ENCODE assay signal across 9 cellular contexts in the genomic region with DNA sequence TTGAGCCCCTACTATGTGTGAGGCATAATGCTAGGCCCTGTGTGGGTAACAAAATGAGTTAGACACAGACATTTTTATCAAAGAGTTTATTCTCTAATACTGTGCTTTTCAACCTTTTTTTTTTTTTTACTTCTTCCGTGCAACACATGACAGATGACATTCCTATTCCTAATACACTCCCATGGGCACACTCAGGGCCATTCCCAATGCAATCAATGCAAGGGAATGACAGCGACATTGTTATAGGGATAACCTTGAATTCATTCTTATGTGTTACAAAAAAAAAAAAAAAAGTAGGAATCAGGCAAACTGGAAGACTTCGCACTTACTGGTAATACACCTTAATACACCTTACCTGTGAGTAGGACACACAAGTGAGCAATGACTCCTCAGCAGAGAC.
"Had no signal": no experiment of that assay in that cellular context is flagged by ENCODE, and none has a peak within 500 bp of the region (broad histone marks: within the 10 kb centered on the region; RNA-seq: fewer than 3 reads in every experiment).

No MANE protein-coding gene starts in this region.

- H3K4me1 Mint-ChIP-seq: GM23338, H9 had no signal

- H3K9me3 ChIP-seq: HAP-1 had no signal

- H3K36me3 ChIP-seq: HAP-1 had no signal

- H3K27ac ChIP-seq: GM23248 had no signal

- DNase-seq: GM23248, GOT3, H7, H9, HCEC 1CT, HFFc6 had no signal

- ATAC-seq: GM23338, HCT116 had no signal

- H3K4me3 ChIP-seq: GM23248, GM23338, HAP-1 had no signal

- H3K9ac ChIP-seq: GM23248 had no signal

- H3K27ac Mint-ChIP-seq: GM23338, H9, HFFc6 had no signal

- H3K9me3 Mint-ChIP-seq: GM23338, H9, HFFc6 had no signal

- H3K4me2 ChIP-seq: GM23338 had no signal

- H3K4me3 Mint-ChIP-seq: GM23338, H9, HFFc6 had no signal

- H2AFZ ChIP-seq: GM23248, GM23338 had no signal
